ENCODE assay signal across 35 cellular contexts in genomic region chr21:16695074-16695473, GRCh38.
A peak's percentile ranks its signal among the peaks of the same experiment; 100 is the strongest.
DNase-seq lines count a peak whose midpoint lies in the region; ATAC-seq, FAIRE-seq and TF ChIP-seq lines count a peak whose summit lies in the region.
"Had no signal": no experiment of that assay in that cellular context is flagged by ENCODE, and none has a peak within 500 bp of the region (broad histone marks: within the 10 kb centered on the region; RNA-seq: fewer than 3 reads in every experiment).

No MANE protein-coding gene starts in this region.

- no peak for TF ChIP-seq EP300 in A549 (IDR thresholded peaks at IDR 0.05)

- DNase-seq in A549 (ENCODE audit: low read depth in 1 of 2, low spot score in 1 of 2) (no peak), H9 (no peak), adipocyte (ENCODE audit: low read depth) (no peak), DMS53 (lab: John Stamatoyannopoulos, UW) (no peak), hippocampal formation (lab: John Stamatoyannopoulos, UW) (no peak), NCI-H146 (lab: John Stamatoyannopoulos, UW) (no peak)
- no peak for DNase-seq in T-helper 2 cell treated with Interferon-gamma antibody and Interleukin-4, amounts not matched to agents 5 μg/mL and 100 μg/mL, for 36 hours (ENCODE audit: low spot score)
- DNase-seq: 8988T; ACHN; AML-193; BE2C; C1 segment of cervical spinal cord; Caco-2; Calu3; CD4-positive, alpha-beta memory T cell; CD4-positive, alpha-beta T cell; CD4-positive, CD25-positive, alpha-beta regulatory T cell; CD8-positive, alpha-beta memory T cell; CD8-positive, alpha-beta T cell; COR-L47; DMS 273 treated with DMSO at 0.1 percent for 48 hours; DMS153; DMS79; DMS79 treated with DMSO at 0.1 percent for 48 hours; DND-41; EL had no signal

- CTCF ChIA-PET in A549 (lab: Yijun Ruan, JAX), result no interaction called here
- CTCF ChIA-PET in HEK293 (lab: Yijun Ruan, JAX), result no interaction called here

- H3K9ac ChIP-seq in H9 (ENCODE audit: extremely low read depth, insufficient read length, low read length), result no peak overlapping the region
- no peak overlapping the region for H3K9ac ChIP-seq in adipocyte (ENCODE audit: low read length)
- H3K9ac ChIP-seq: BLaER1; BLaER1 treated with 17β-estradiol and CSF1 and Interleukin-3, amounts not matched to agents 10 nM and 100 nM had no signal

- H3K36me3 ChIP-seq in HEK293 (ENCODE audit: control insufficient read depth in 2 of 2, insufficient read depth in 1 of 2, low read length in 2 of 2) (no peaks in the 10 kb centered on the region), adipocyte (ENCODE audit: control insufficient read depth, insufficient read depth, low read length, severe bottlenecking) (no peaks in the 10 kb centered on the region)
- H3K36me3 ChIP-seq: BE2C; BLaER1; BLaER1 treated with 17β-estradiol and CSF1 and Interleukin-3, amounts not matched to agents 10 nM and 100 nM had no signal

- no peaks in the 10 kb centered on the region for H3K27me3 ChIP-seq in H9 (ENCODE audit: insufficient read depth, low read length)
- H3K27me3 ChIP-seq in adipocyte (replicated peaks; ENCODE audit: control insufficient read depth, insufficient read depth, low read length), result no peaks in the 10 kb centered on the region
- H3K27me3 ChIP-seq: BE2C; BLaER1; BLaER1 treated with 17β-estradiol and CSF1 and Interleukin-3, amounts not matched to agents 10 nM and 100 nM had no signal

- TF ChIP-seq CTCF in A549 (IDR thresholded peaks at IDR 0.05) (no peak), H9 (conservative IDR thresholded peaks at IDR 0.05) (no peak), HEK293 (tag by site-specific recombination; IDR thresholded peaks at IDR 0.05) (no peak)

- no peak overlapping the region for H3K56ac ChIP-seq in H9 (ENCODE audit: insufficient read length, low read depth, low read length)

- no peak overlapping the region for H3K23ac ChIP-seq in H9 (ENCODE audit: insufficient read length, low read depth, low read length)

- no peaks in the 10 kb centered on the region for H3K4me1 Mint-ChIP-seq in H9
- no peaks in the 10 kb centered on the region for H3K4me1 Mint-ChIP-seq in T-helper 2 cell treated with Interferon-gamma antibody and Interleukin-4, amounts not matched to agents 5 μg/mL and 100 μg/mL, for 36 hours (ENCODE audit: low read depth)
- H3K4me1 Mint-ChIP-seq: B cell; CD14-positive monocyte; CD4-positive, alpha-beta memory T cell; CD4-positive, CD25-positive, alpha-beta regulatory T cell; CD8-positive, alpha-beta memory T cell had no signal

- H3K27me3 Mint-ChIP-seq in H9 (ENCODE audit: low read depth), result no peaks in the 10 kb centered on the region
- no peaks in the 10 kb centered on the region for H3K27me3 Mint-ChIP-seq in T-helper 2 cell treated with Interferon-gamma antibody and Interleukin-4, amounts not matched to agents 5 μg/mL and 100 μg/mL, for 36 hours (ENCODE audit: low read depth)
- H3K27me3 Mint-ChIP-seq: B cell; CD4-positive, alpha-beta memory T cell; CD4-positive, alpha-beta T cell; CD8-positive, alpha-beta memory T cell had no signal

- no peak for TF ChIP-seq RAD21 in A549 (conservative IDR thresholded peaks at IDR 0.05 in 1 of 2, IDR thresholded peaks at IDR 0.05 in 1 of 2)

- H2BK5ac ChIP-seq in H9 (ENCODE audit: insufficient read length, low read length), result no peak overlapping the region

- H3K9me3 ChIP-seq in A549 (0 out of 3 replicates have a peak, but pooled peaks cover 5% of the 10 kb centered on the region), H9 (ENCODE audit: control insufficient read depth, low read depth, low read length) (peaks cover 23% of the 10 kb centered on the region), HEK293 (ENCODE audit: control insufficient read depth, insufficient read depth, low read depth, low read length) (no peaks in the 10 kb centered on the region), adipocyte (ENCODE audit: control insufficient read depth, low read length) (peaks cover 16% of the 10 kb centered on the region)
- H3K9me3 ChIP-seq: BE2C, Caco-2 had no signal

- H4K5ac ChIP-seq in H9 (ENCODE audit: insufficient read length, low read depth, low read length), result no peak overlapping the region

- no peak overlapping the region for H4K8ac ChIP-seq in H9 (replicated peaks; ENCODE audit: insufficient read length, low read depth, low read length)

- H3K4me1 ChIP-seq in A549, result no peaks in the 10 kb centered on the region
- H3K4me1 ChIP-seq in H9 (ENCODE audit: insufficient read depth, low read length), result no peaks in the 10 kb centered on the region
- H3K4me1 ChIP-seq in HEK293 (ENCODE audit: control insufficient read depth, insufficient read depth, low read length), result no peaks in the 10 kb centered on the region
- H3K4me1 ChIP-seq in adipocyte (ENCODE audit: control insufficient read depth, insufficient read depth, low read length), result no peaks in the 10 kb centered on the region
- H3K4me1 ChIP-seq: BE2C; BLaER1; BLaER1 treated with 17β-estradiol and CSF1 and Interleukin-3, amounts not matched to agents 10 nM and 100 nM; Caco-2 had no signal

- H3K36me3 Mint-ChIP-seq in H9 (ENCODE audit: insufficient read depth in 1 of 3, low read depth in 3 of 3), result peaks cover 13 to 26% (median 18%) of the 10 kb centered on the region in 3 experiments; a peak in 6 of 7 replicates
- no peaks in the 10 kb centered on the region for H3K36me3 Mint-ChIP-seq in T-helper 2 cell treated with Interferon-gamma antibody and Interleukin-4, amounts not matched to agents 5 μg/mL and 100 μg/mL, for 36 hours (ENCODE audit: low read depth)
- H3K36me3 Mint-ChIP-seq: CD14-positive monocyte; CD4-positive, alpha-beta memory T cell; CD4-positive, CD25-positive, alpha-beta regulatory T cell; CD8-positive, alpha-beta memory T cell; CD8-positive, alpha-beta T cell had no signal

- H3K27ac Mint-ChIP-seq in H9, result no peak overlapping the region
- no peak overlapping the region for H3K27ac Mint-ChIP-seq in T-helper 2 cell treated with Interferon-gamma antibody and Interleukin-4, amounts not matched to agents 5 μg/mL and 100 μg/mL, for 36 hours
- H3K27ac Mint-ChIP-seq: B cell; CD14-positive monocyte; CD4-positive, alpha-beta memory T cell; CD4-positive, alpha-beta T cell; CD4-positive, CD25-positive, alpha-beta regulatory T cell; CD8-positive, alpha-beta memory T cell; CD8-positive, alpha-beta T cell had no signal

- H2AK5ac ChIP-seq in H9 (ENCODE audit: insufficient read length, low read length), result no peak overlapping the region

- no peak overlapping the region for H3K4me3 Mint-ChIP-seq in H9
- no peak overlapping the region for H3K4me3 Mint-ChIP-seq in T-helper 2 cell treated with Interferon-gamma antibody and Interleukin-4, amounts not matched to agents 5 μg/mL and 100 μg/mL, for 36 hours
- H3K4me3 Mint-ChIP-seq: B cell; CD14-positive monocyte; CD4-positive, alpha-beta memory T cell; CD4-positive, alpha-beta T cell; CD4-positive, CD25-positive, alpha-beta regulatory T cell; CD8-positive, alpha-beta memory T cell; CD8-positive, alpha-beta T cell had no signal

- no peak for TF ChIP-seq POLR2A in A549 (IDR thresholded peaks at IDR 0.05; ENCODE audit: low read length)

- H3K79me2 ChIP-seq in H9 (ENCODE audit: insufficient read depth, low read length), result no peaks in the 10 kb centered on the region

- no peak overlapping the region for H3T11ph ChIP-seq in H9 (ENCODE audit: low read length)

- 54% methylated on average over 2 of the region's 2 CpGs for WGBS in A549 (ENCODE audit: missing lambda C conversion rate)
- WGBS in H9 (ENCODE audit: extremely low coverage, insufficient read length, low lambda C conversion rate), result no CpG with 5 or more reads among the region's 2 CpGs

- no peaks in the 10 kb centered on the region for H3K23me2 ChIP-seq in H9 (ENCODE audit: insufficient read length, low read depth, low read length, poor library complexity, severe bottlenecking)

- POLR2A ChIA-PET in A549 (lab: Yijun Ruan, JAX) (no interaction called here), HEK293 (lab: Yijun Ruan, JAX) (no interaction called here)

- H2BK120ac ChIP-seq in H9 (ENCODE audit: low read depth, low read length, poor library complexity, severe bottlenecking), result no peak overlapping the region

- no peak for ATAC-seq in A549
- ATAC-seq: CD8-positive, alpha-beta T cell had no signal

- no peaks in the 10 kb centered on the region for H3K79me1 ChIP-seq in H9 (ENCODE audit: insufficient read depth, low read depth, low read length, poor library complexity, severe bottlenecking)

- no peak overlapping the region for H2BK20ac ChIP-seq in H9 (ENCODE audit: low read depth, low read length, poor library complexity, severe bottlenecking)

- peak overlapping the region; percentile 61; the same call in 1 of the 2 replicates for H2BK15ac ChIP-seq in H9 (ENCODE audit: low read depth, low read length)

- H4K91ac ChIP-seq in H9 (ENCODE audit: insufficient read length, low read depth, low read length), result no peak overlapping the region

- no peak overlapping the region for H3K27ac ChIP-seq in A549
- H3K27ac ChIP-seq in H9 (ENCODE audit: insufficient read length, low read depth, low read length), result no peak overlapping the region
- H3K27ac ChIP-seq in HEK293 (ENCODE audit: extremely low read depth, low read depth, low read length), result no peak overlapping the region
- H3K27ac ChIP-seq: 22Rv1; BLaER1; BLaER1 treated with 17β-estradiol and CSF1 and Interleukin-3, amounts not matched to agents 10 nM and 100 nM; C4-2B had no signal

- FAIRE-seq in A549 (lab: Jason Lieb, UNC), result no peak
- FAIRE-seq: A204.1, D721Med had no signal

- H3K4me2 ChIP-seq in A549, result no peak overlapping the region
- H3K4me2 ChIP-seq in H9 (ENCODE audit: insufficient read depth, insufficient read length, low read length), result no peak overlapping the region
- H3K4me2 ChIP-seq: BLaER1; BLaER1 treated with 17β-estradiol and CSF1 and Interleukin-3, amounts not matched to agents 10 nM and 100 nM had no signal

- H3K4me3 ChIP-seq in A549, result no peak overlapping the region
- no peak overlapping the region for H3K4me3 ChIP-seq in HEK293 (ENCODE audit: low read depth, low read length)
- peak overlapping the region; percentile 32 for H3K4me3 ChIP-seq in adipocyte (ENCODE audit: low read length)
- H3K4me3 ChIP-seq: BLaER1; BLaER1 treated with 17β-estradiol and CSF1 and Interleukin-3, amounts not matched to agents 10 nM and 100 nM had no signal

- H4K20me1 ChIP-seq in H9 (ENCODE audit: control insufficient read depth, insufficient read depth, insufficient read length), result no peaks in the 10 kb centered on the region
- H4K20me1 ChIP-seq: BLaER1; BLaER1 treated with 17β-estradiol and CSF1 and Interleukin-3, amounts not matched to agents 10 nM and 100 nM had no signal

- peaks cover 27 to 30% of the 10 kb centered on the region in 2 experiments for H3K9me3 Mint-ChIP-seq in H9
- H3K9me3 Mint-ChIP-seq in T-helper 2 cell treated with Interferon-gamma antibody and Interleukin-4, amounts not matched to agents 5 μg/mL and 100 μg/mL, for 36 hours, result peaks cover 60% of the 10 kb centered on the region

- H2BK12ac ChIP-seq in H9 (ENCODE audit: insufficient read length, low read depth, low read length), result no peak overlapping the region

- H3K14ac ChIP-seq in H9 (ENCODE audit: insufficient read depth, low read length), result no peak overlapping the region

- no peak overlapping the region for H3K18ac ChIP-seq in H9 (ENCODE audit: insufficient read length, low read depth, low read length)

- H3K4ac ChIP-seq in H9 (ENCODE audit: low read depth, low read length), result no peak overlapping the region

- H2AFZ ChIP-seq in H9 (ENCODE audit: low read length), result no peak overlapping the region

TF ChIP-seq in A549, 52 proteins besides CTCF, POLR2A, EP300 and RAD21 (continues in another document):
- TF ChIP-seq RCOR1 (IDR thresholded peaks at IDR 0.05; ENCODE audit: low read depth, low read length), result no peak

TF ChIP-seq in HEK293, 187 proteins besides CTCF, POLR2A, EP300 and RAD21 (continues in another document):
- TF ChIP-seq ZNF585B (tag by site-specific recombination; IDR thresholded peaks at IDR 0.05), result peak; percentile 81
